ENCODE assay signal across 13 cellular contexts in genomic region chr1:53308512-53308911, GRCh38.
"Had no signal": no experiment of that assay in that cellular context is flagged by ENCODE, and none has a peak within 500 bp of the region (broad histone marks: within the 10 kb centered on the region; RNA-seq: fewer than 3 reads in every experiment).

No MANE protein-coding gene starts in this region.

- H3K36me3 Mint-ChIP-seq: immature natural killer cell had no signal

- H3K4me3 ChIP-seq: lower lobe of right lung, pancreas had no signal

- DNase-seq: activated CD4-positive, alpha-beta T cell treated with anti-CD3 and anti-CD28 coated beads for 48 hours; activated CD8-positive, alpha-beta memory T cell treated with anti-CD3 and anti-CD28 coated beads for 24 hours; activated naive CD4-positive, alpha-beta T cell treated with Interleukin-2 at 50 U/mL for 16 hours; anterior cingulate cortex; foreskin melanocyte; head of caudate nucleus; immature natural killer cell; lower lobe of right lung; pancreas; stimulated activated CD4-positive, alpha-beta T cell treated with anti-CD3 and anti-CD28 coated beads, Interleukin-1b, Interleukin-23, amount 100 ng/mL, for 48 hours had no signal

- H3K27ac ChIP-seq: epithelial cell of prostate, lower lobe of right lung, pancreas, VCaP had no signal

- H3K27ac Mint-ChIP-seq: activated T-helper 1 cell treated with anti-CD3 and anti-CD28 coated beads, Interleukin-12 subunit alpha, Interleukin-12 subunit beta, Interleukin-2, Interleukin-4 antibody, amounts not matched to agents 30 ng/mL and 10 ng/mL and 1 ng/mL, durations not matched to agents 14 hours and 24 hours and 36 hours; immature natural killer cell had no signal

- H3K4me1 ChIP-seq: lower lobe of right lung, pancreas had no signal

- H3K27me3 ChIP-seq: pancreas had no signal

- H3K36me3 ChIP-seq: lower lobe of right lung, pancreas had no signal

- H3K4me3 Mint-ChIP-seq: activated T-helper 1 cell treated with anti-CD3 and anti-CD28 coated beads, Interleukin-12 subunit alpha, Interleukin-12 subunit beta, Interleukin-2, Interleukin-4 antibody, amounts not matched to agents 30 ng/mL and 10 ng/mL and 1 ng/mL, durations not matched to agents 14 hours and 24 hours and 36 hours; immature natural killer cell had no signal

- ATAC-seq: lower lobe of right lung, pancreas had no signal

- H3K9me3 ChIP-seq: lower lobe of right lung, pancreas had no signal

- H3K9me3 Mint-ChIP-seq: activated T-helper 1 cell treated with anti-CD3 and anti-CD28 coated beads, Interleukin-12 subunit alpha, Interleukin-12 subunit beta, Interleukin-2, Interleukin-4 antibody, amounts not matched to agents 30 ng/mL and 10 ng/mL and 1 ng/mL, durations not matched to agents 14 hours and 24 hours and 36 hours; immature natural killer cell had no signal
